Comparison of ENCODE assay signal across 1 cellular context in the genomic region with DNA sequence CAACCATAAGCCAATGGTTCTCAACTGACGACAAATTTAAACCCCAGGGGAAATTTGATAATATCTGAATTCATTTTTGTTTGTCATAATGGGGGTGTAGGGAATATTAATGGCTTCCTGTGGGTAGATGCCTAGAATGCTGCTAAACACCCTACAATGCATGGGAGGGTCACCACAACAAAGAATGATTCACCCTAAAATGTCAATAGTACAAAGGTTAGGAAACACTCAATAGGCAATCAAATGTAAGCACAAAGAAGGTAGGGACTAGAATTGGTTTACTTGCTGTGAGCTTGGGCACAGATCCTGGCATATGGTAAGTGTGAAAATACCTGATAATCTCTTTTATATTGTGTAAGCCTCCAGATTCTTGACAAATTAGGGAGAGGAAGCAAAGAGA.
TF ChIP-seq lines count a peak whose summit lies in the region.

No MANE protein-coding gene starts in this region.

TF ChIP-seq in HepG2, 621 proteins besides CTCF, POLR2A, EP300 and RAD21 (continued from another document and continues in another):
- TF ChIP-seq, protein P1, sequence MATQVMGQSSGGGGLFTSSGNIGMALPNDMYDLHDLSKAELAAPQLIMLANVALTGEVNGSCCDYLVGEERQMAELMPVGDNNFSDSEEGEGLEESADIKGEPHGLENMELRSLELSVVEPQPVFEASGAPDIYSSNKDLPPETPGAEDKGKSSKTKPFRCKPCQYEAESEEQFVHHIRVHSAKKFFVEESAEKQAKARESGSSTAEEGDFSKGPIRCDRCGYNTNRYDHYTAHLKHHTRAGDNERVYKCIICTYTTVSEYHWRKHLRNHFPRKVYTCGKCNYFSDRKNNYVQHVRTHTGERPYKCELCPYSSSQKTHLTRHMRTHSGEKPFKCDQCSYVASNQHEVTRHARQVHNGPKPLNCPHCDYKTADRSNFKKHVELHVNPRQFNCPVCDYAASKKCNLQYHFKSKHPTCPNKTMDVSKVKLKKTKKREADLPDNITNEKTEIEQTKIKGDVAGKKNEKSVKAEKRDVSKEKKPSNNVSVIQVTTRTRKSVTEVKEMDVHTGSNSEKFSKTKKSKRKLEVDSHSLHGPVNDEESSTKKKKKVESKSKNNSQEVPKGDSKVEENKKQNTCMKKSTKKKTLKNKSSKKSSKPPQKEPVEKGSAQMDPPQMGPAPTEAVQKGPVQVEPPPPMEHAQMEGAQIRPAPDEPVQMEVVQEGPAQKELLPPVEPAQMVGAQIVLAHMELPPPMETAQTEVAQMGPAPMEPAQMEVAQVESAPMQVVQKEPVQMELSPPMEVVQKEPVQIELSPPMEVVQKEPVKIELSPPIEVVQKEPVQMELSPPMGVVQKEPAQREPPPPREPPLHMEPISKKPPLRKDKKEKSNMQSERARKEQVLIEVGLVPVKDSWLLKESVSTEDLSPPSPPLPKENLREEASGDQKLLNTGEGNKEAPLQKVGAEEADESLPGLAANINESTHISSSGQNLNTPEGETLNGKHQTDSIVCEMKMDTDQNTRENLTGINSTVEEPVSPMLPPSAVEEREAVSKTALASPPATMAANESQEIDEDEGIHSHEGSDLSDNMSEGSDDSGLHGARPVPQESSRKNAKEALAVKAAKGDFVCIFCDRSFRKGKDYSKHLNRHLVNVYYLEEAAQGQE (IDR thresholded peaks at IDR 0.05; ENCODE audit: borderline replicate concordance in 1 of 2, low read depth in 1 of 2, low read length in 2 of 2): no peak
- peak; percentile 31; the same call in 1 of the 2 replicates for TF ChIP-seq DPF2 (CRISPR knock-in tag; IDR thresholded peaks at IDR 0.05; ENCODE audit: borderline replicate concordance, low read depth)
- TF ChIP-seq ZNF703 (CRISPR knock-in tag; IDR thresholded peaks at IDR 0.05; ENCODE audit: borderline replicate concordance): no peak
- no peak for TF ChIP-seq XRCC5 (optimal IDR thresholded peaks at IDR 0.05; ENCODE audit: low read length)
- no peak for TF ChIP-seq MED13 (CRISPR knock-in tag; IDR thresholded peaks at IDR 0.05)
- TF ChIP-seq ZNF501 (CRISPR knock-in tag; IDR thresholded peaks at IDR 0.05): no peak
- TF ChIP-seq, protein P2, sequence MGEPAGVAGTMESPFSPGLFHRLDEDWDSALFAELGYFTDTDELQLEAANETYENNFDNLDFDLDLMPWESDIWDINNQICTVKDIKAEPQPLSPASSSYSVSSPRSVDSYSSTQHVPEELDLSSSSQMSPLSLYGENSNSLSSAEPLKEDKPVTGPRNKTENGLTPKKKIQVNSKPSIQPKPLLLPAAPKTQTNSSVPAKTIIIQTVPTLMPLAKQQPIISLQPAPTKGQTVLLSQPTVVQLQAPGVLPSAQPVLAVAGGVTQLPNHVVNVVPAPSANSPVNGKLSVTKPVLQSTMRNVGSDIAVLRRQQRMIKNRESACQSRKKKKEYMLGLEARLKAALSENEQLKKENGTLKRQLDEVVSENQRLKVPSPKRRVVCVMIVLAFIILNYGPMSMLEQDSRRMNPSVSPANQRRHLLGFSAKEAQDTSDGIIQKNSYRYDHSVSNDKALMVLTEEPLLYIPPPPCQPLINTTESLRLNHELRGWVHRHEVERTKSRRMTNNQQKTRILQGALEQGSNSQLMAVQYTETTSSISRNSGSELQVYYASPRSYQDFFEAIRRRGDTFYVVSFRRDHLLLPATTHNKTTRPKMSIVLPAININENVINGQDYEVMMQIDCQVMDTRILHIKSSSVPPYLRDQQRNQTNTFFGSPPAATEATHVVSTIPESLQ (CRISPR knock-in tag; conservative IDR thresholded peaks at IDR 0.05): no peak
- no peak for TF ChIP-seq ZNF430 (CRISPR knock-in tag; IDR thresholded peaks at IDR 0.05)
- TF ChIP-seq, protein P3, sequence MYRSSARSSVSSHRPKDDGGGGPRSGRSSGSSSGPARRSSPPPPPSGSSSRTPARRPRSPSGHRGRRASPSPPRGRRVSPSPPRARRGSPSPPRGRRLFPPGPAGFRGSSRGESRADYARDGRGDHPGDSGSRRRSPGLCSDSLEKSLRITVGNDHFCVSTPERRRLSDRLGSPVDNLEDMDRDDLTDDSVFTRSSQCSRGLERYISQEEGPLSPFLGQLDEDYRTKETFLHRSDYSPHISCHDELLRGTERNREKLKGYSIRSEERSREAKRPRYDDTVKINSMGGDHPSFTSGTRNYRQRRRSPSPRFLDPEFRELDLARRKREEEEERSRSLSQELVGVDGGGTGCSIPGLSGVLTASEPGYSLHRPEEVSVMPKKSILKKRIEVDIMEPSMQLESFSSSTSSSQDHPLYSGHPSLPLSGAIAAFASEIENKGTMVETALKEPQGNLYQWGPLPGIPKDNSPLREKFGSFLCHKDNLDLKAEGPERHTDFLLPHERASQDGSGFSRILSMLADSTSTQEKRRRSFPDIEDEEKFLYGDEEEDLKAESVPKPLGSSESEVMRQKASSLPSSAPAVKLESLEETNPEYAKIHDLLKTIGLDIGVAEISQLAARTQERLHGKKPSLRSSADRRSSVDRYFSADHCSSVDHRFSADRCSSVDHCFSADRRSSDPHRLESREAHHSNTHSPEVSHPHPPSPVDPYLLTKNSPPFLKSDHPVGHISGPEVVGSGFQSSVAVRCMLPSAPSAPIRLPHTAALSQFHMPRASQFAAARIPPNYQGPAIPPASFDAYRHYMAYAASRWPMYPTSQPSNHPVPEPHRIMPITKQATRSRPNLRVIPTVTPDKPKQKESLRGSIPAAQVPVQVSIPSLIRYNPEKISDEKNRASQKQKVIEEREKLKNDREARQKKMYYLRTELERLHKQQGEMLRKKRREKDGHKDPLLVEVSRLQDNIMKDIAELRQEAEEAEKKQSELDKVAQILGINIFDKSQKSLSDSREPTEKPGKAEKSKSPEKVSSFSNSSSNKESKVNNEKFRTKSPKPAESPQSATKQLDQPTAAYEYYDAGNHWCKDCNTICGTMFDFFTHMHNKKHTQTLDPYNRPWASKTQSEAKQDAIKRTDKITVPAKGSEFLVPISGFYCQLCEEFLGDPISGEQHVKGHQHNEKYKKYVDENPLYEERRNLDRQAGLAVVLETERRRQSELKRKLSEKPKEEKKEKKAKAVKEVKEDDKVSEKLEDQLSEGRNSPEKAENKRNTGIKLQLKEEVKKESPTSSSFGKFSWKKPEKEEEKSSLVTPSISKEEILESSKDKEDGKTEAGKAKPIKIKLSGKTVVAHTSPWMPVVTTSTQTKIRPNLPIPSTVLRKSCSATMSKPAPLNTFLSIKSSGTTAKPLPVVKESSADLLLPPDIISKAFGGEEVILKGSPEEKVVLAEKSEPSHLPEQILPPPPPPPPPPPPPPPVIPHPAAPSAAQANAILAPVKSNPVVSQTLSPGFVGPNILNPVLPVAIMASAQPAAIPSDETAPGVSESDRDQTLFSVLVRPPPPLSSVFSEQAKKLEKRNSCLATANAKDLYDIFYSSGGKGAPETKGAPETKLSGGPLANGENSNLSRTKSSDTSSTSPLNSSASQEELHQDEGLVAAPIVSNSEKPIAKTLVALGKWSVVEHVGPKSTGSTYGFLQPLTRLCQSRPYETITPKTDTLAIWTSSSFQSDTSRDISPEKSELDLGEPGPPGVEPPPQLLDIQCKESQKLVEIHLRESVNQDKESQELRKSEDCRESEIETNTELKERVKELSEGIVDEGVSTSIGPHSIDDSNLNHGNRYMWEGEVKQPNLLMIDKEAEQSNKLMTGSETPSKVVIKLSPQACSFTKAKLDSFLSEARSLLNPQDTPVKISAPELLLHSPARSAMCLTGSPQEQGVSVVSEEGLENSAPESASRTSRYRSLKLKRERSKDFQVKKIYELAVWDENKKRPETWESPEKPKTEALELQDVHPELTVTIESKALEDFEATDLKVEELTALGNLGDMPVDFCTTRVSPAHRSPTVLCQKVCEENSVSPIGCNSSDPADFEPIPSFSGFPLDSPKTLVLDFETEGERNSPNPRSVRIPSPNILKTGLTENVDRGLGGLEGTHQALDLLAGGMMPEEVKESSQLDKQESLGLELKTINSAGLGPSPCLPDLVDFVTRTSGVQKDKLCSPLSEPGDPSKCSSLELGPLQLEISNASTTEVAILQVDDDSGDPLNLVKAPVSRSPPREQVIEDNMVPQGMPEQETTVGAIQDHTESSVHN (CRISPR knock-in tag; IDR thresholded peaks at IDR 0.05): no peak
- TF ChIP-seq CREM (IDR thresholded peaks at IDR 0.05): 0 out of 2 replicates have a peak, but pooled peaks have one; percentile 12
- no peak for TF ChIP-seq CREM (CRISPR knock-in tag; IDR thresholded peaks at IDR 0.05)
- no peak for TF ChIP-seq REPIN1 (CRISPR knock-in tag; IDR thresholded peaks at IDR 0.05; ENCODE audit: borderline replicate concordance, low read depth)
- TF ChIP-seq ZEB1 (IDR thresholded peaks at IDR 0.05; ENCODE audit: insufficient replicate concordance, low read depth): no peak
- no peak for TF ChIP-seq SNRNP70 (IDR thresholded peaks at IDR 0.05; ENCODE audit: low read depth, low read length)
- TF ChIP-seq, protein P4, sequence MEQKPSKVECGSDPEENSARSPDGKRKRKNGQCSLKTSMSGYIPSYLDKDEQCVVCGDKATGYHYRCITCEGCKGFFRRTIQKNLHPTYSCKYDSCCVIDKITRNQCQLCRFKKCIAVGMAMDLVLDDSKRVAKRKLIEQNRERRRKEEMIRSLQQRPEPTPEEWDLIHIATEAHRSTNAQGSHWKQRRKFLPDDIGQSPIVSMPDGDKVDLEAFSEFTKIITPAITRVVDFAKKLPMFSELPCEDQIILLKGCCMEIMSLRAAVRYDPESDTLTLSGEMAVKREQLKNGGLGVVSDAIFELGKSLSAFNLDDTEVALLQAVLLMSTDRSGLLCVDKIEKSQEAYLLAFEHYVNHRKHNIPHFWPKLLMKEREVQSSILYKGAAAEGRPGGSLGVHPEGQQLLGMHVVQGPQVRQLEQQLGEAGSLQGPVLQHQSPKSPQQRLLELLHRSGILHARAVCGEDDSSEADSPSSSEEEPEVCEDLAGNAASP (CRISPR knock-in tag; IDR thresholded peaks at IDR 0.05; ENCODE audit: borderline replicate concordance): no peak
- no peak for TF ChIP-seq KAT7 (CRISPR knock-in tag; IDR thresholded peaks at IDR 0.05; ENCODE audit: borderline replicate concordance)
- no peak for TF ChIP-seq ZNF432 (CRISPR knock-in tag; IDR thresholded peaks at IDR 0.05; ENCODE audit: borderline replicate concordance)
- TF ChIP-seq ZNF547 (CRISPR knock-in tag; IDR thresholded peaks at IDR 0.05): no peak
- no peak for TF ChIP-seq ZNF605 (CRISPR knock-in tag; IDR thresholded peaks at IDR 0.05)
- no peak for TF ChIP-seq ZNF232 (CRISPR knock-in tag; IDR thresholded peaks at IDR 0.05; ENCODE audit: borderline replicate concordance)
- no peak for TF ChIP-seq ZSCAN12 (CRISPR knock-in tag; IDR thresholded peaks at IDR 0.05)
- no peak for TF ChIP-seq PITX1 (CRISPR knock-in tag; IDR thresholded peaks at IDR 0.05)
- TF ChIP-seq, protein P5, sequence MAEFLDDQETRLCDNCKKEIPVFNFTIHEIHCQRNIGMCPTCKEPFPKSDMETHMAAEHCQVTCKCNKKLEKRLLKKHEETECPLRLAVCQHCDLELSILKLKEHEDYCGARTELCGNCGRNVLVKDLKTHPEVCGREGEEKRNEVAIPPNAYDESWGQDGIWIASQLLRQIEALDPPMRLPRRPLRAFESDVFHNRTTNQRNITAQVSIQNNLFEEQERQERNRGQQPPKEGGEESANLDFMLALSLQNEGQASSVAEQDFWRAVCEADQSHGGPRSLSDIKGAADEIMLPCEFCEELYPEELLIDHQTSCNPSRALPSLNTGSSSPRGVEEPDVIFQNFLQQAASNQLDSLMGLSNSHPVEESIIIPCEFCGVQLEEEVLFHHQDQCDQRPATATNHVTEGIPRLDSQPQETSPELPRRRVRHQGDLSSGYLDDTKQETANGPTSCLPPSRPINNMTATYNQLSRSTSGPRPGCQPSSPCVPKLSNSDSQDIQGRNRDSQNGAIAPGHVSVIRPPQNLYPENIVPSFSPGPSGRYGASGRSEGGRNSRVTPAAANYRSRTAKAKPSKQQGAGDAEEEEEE (CRISPR knock-in tag; IDR thresholded peaks at IDR 0.05; ENCODE audit: borderline replicate concordance): no peak
- TF ChIP-seq, protein P6, sequence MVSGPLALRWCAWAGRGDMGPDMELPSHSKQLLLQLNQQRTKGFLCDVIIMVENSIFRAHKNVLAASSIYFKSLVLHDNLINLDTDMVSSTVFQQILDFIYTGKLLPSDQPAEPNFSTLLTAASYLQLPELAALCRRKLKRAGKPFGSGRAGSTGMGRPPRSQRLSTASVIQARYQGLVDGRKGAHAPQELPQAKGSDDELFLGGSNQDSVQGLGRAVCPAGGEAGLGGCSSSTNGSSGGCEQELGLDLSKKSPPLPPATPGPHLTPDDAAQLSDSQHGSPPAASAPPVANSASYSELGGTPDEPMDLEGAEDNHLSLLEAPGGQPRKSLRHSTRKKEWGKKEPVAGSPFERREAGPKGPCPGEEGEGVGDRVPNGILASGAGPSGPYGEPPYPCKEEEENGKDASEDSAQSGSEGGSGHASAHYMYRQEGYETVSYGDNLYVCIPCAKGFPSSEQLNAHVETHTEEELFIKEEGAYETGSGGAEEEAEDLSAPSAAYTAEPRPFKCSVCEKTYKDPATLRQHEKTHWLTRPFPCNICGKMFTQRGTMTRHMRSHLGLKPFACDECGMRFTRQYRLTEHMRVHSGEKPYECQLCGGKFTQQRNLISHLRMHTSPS (CRISPR knock-in tag; IDR thresholded peaks at IDR 0.05; ENCODE audit: low read depth): peak; percentile 35; the same call in 1 of the 2 replicates
- TF ChIP-seq, protein P7, sequence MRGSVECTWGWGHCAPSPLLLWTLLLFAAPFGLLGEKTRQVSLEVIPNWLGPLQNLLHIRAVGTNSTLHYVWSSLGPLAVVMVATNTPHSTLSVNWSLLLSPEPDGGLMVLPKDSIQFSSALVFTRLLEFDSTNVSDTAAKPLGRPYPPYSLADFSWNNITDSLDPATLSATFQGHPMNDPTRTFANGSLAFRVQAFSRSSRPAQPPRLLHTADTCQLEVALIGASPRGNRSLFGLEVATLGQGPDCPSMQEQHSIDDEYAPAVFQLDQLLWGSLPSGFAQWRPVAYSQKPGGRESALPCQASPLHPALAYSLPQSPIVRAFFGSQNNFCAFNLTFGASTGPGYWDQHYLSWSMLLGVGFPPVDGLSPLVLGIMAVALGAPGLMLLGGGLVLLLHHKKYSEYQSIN (CRISPR knock-in tag; IDR thresholded peaks at IDR 0.05; ENCODE audit: borderline replicate concordance): no peak
- no peak for TF ChIP-seq ZFY (CRISPR knock-in tag; IDR thresholded peaks at IDR 0.05)
- TF ChIP-seq ZZZ3 (CRISPR knock-in tag; IDR thresholded peaks at IDR 0.05; ENCODE audit: borderline replicate concordance): no peak
- TF ChIP-seq FOXO1 (CRISPR knock-in tag; IDR thresholded peaks at IDR 0.05): peak; percentile 51; the same call in 1 of the 2 replicates
- TF ChIP-seq ZNF768 (CRISPR knock-in tag; IDR thresholded peaks at IDR 0.05): no peak
- TF ChIP-seq TGIF2 (CRISPR knock-in tag; IDR thresholded peaks at IDR 0.05): no peak
- peak; percentile 62; the same call in 1 of the 2 replicates for TF ChIP-seq TRIM24 (CRISPR knock-in tag; IDR thresholded peaks at IDR 0.05)
- TF ChIP-seq MAZ (IDR thresholded peaks at IDR 0.05; ENCODE audit: borderline replicate concordance, low read depth, low read length): no peak
- TF ChIP-seq MAZ (CRISPR knock-in tag; IDR thresholded peaks at IDR 0.05; ENCODE audit: low read depth): no peak
- TF ChIP-seq MBNL3 (CRISPR knock-in tag; conservative IDR thresholded peaks at IDR 0.05): no peak
- no peak for TF ChIP-seq ZFP36L1 (CRISPR knock-in tag; IDR thresholded peaks at IDR 0.05)
- TF ChIP-seq SRSF9 (IDR thresholded peaks at IDR 0.05; ENCODE audit: borderline replicate concordance, insufficient read depth, low read depth, low read length, poor library complexity, severe bottlenecking): no peak
- no peak for TF ChIP-seq KLF12 (CRISPR knock-in tag; IDR thresholded peaks at IDR 0.05; ENCODE audit: borderline replicate concordance)
